ENCODE assay signal across 1 cellular context in genomic region chr18:22667616-22668422, GRCh38.
A peak's percentile ranks its signal among the peaks of the same experiment; 100 is the strongest.
TF ChIP-seq lines count a peak whose summit lies in the region.

No MANE protein-coding gene starts in this region.

TF ChIP-seq in K562, 482 proteins besides CTCF, POLR2A, EP300 and RAD21 (continued from another document and continues in another):
- TF ChIP-seq RERE (CRISPR knock-in tag; IDR thresholded peaks at IDR 0.05; ENCODE audit: borderline replicate concordance) (no peak), MCM7 (IDR thresholded peaks at IDR 0.05) (no peak), SMAD1 (IDR thresholded peaks at IDR 0.05; ENCODE audit: low read depth, low read length, partially characterized antibody) (no peak), RBM25 (IDR thresholded peaks at IDR 0.05; ENCODE audit: low read depth, low read length, severe bottlenecking) (no peak), JUND (IDR thresholded peaks at IDR 0.05; ENCODE audit: borderline replicate concordance, low read depth, low read length) (peak; percentile 100), JUND (tag; IDR thresholded peaks at IDR 0.05; ENCODE audit: borderline replicate concordance, low read depth, low read length) (peak; percentile 100), ESRRA (IDR thresholded peaks at IDR 0.05; ENCODE audit: borderline replicate concordance, low read depth) (peak; percentile 19; the same call in 1 of the 2 replicates), ZNF318 (IDR thresholded peaks at IDR 0.05; ENCODE audit: borderline replicate concordance in 1 of 2, low read depth in 1 of 2) (peak in 1 of 2 experiments; percentile 83; a peak in 2 of 4 replicates), MTA2 (IDR thresholded peaks at IDR 0.05; ENCODE audit: low read depth) (peak; percentile 79), ARID4B (CRISPR knock-in tag; IDR thresholded peaks at IDR 0.05) (no peak), TRIM28 (IDR thresholded peaks at IDR 0.05) (peak; percentile 28; the same call in 1 of the 2 replicates), PHTF2 (CRISPR knock-in tag; IDR thresholded peaks at IDR 0.05) (no peak), KAT2B (IDR thresholded peaks at IDR 0.05; ENCODE audit: low read depth, low read length) (no peak), TBL1XR1 (IDR thresholded peaks at IDR 0.05; ENCODE audit: low read length in 2 of 2) (peak; percentile 34 to 94; a peak in 2 of 4 replicates), ZFP1 (CRISPR knock-in tag; IDR thresholded peaks at IDR 0.05) (no peak), MAZ (CRISPR knock-in tag; conservative IDR thresholded peaks at IDR 0.05 in 1 of 2, IDR thresholded peaks at IDR 0.05 in 1 of 2) (no peak), ZFX (CRISPR knock-in tag; IDR thresholded peaks at IDR 0.05) (peak; percentile 36), SMARCA4 (IDR thresholded peaks at IDR 0.05) (peak; percentile 100), ETS1 (conservative IDR thresholded peaks at IDR 0.05; ENCODE audit: control insufficient read depth, low read depth, low read length) (no peak), TEAD4 (IDR thresholded peaks at IDR 0.05; ENCODE audit: low read length) (peak; percentile 83), TEAD4 (CRISPR knock-in tag; IDR thresholded peaks at IDR 0.05; ENCODE audit: borderline replicate concordance) (no peak), EWSR1 (IDR thresholded peaks at IDR 0.05; ENCODE audit: borderline replicate concordance, low read depth, partially characterized antibody) (no peak), MXI1 (IDR thresholded peaks at IDR 0.05; ENCODE audit: low read depth, low read length) (no peak), BCOR (IDR thresholded peaks at IDR 0.05) (peak; percentile 61), MBD1 (CRISPR knock-in tag; IDR thresholded peaks at IDR 0.05) (no peak), NFYB (IDR thresholded peaks at IDR 0.05; ENCODE audit: extremely low read depth, insufficient read length) (no peak), ETS2 (tag; IDR thresholded peaks at IDR 0.05; ENCODE audit: borderline replicate concordance, poor library complexity, severe bottlenecking) (no peak), CREB1 (IDR thresholded peaks at IDR 0.05) (peak; percentile 56), CREB1 (CRISPR knock-in tag; IDR thresholded peaks at IDR 0.05) (no peak), STAT5B (CRISPR knock-in tag; IDR thresholded peaks at IDR 0.05) (no peak), PML (IDR thresholded peaks at IDR 0.05; ENCODE audit: low read length) (peak; percentile 53; the same call in 1 of the 2 replicates), MAX (CRISPR knock-in tag; IDR thresholded peaks at IDR 0.05) (no peak), RAD51 (IDR thresholded peaks at IDR 0.05; ENCODE audit: borderline replicate concordance, low read depth) (no peak), PHB (CRISPR knock-in tag; IDR thresholded peaks at IDR 0.05) (no peak), CBX8 (IDR thresholded peaks at IDR 0.05; ENCODE audit: borderline replicate concordance, extremely low read depth, low read depth, low read length, poor library complexity, severe bottlenecking) (no peak), ZNF143 (CRISPR knock-in tag; IDR thresholded peaks at IDR 0.05) (no peak), FOXP4 (CRISPR knock-in tag; IDR thresholded peaks at IDR 0.05; ENCODE audit: borderline replicate concordance) (no peak)
